33 cellular contexts compared by ENCODE assay signal in genomic region chr19:17219286-17219685, GRCh38. TPM values are rescaled to one million over a fixed set of nuclear protein-coding genes. Genes with fewer than 3 reads are reported as not detected.
"Had no signal": no experiment of that assay in that cellular context is flagged by ENCODE, and none has a peak within 500 bp of the region (broad histone marks: within the 10 kb centered on the region; RNA-seq: fewer than 3 reads in every experiment).

No MANE protein-coding gene starts in this region.

- H3K27ac Mint-ChIP-seq: activated CD4-positive, alpha-beta memory T cell treated with anti-CD3 and anti-CD28 coated beads, Interleukin-2, amount 10 ng/mL, durations not matched to agents 7 days and 5 days; activated CD4-positive, alpha-beta T cell treated with anti-CD3 and anti-CD28 coated beads, Interleukin-2, amount 10 ng/mL, durations not matched to agents 24 days and 14 days; activated T-cell treated with anti-CD3 and anti-CD28 coated beads, Interleukin-2, amount 50 U/mL, for 24 hours; activated T-helper 17 cell treated with anti-CD3 and anti-CD28 coated beads, Interleukin-2, amount 50 U/mL, for 72 hours; nephron; T-helper 17 cell had no signal

- H3K9me3 Mint-ChIP-seq: activated CD4-positive, alpha-beta memory T cell treated with anti-CD3 and anti-CD28 coated beads, Interleukin-2, amount 10 ng/mL, durations not matched to agents 7 days and 5 days; activated CD4-positive, alpha-beta T cell treated with anti-CD3 and anti-CD28 coated beads, Interleukin-2, amount 10 ng/mL, durations not matched to agents 24 days and 14 days; activated naive CD4-positive, alpha-beta T cell treated with anti-CD3 and anti-CD28 coated beads, Interleukin-2, amount 50 U/mL, for 72 hours; activated T-cell treated with anti-CD3 and anti-CD28 coated beads, Interleukin-2, amount 50 U/mL, for 24 hours; activated T-helper 17 cell treated with anti-CD3 and anti-CD28 coated beads, Interleukin-2, amount 50 U/mL, for 72 hours; nephron had no signal

- H3K36me3 ChIP-seq: colonic mucosa had no signal

- H3K79me2 ChIP-seq: parathyroid adenoma had no signal

- DNase-seq: activated CD4-positive, alpha-beta memory T cell treated with anti-CD3 and anti-CD28 coated beads, Interleukin-2, amount 10 ng/mL, durations not matched to agents 7 days and 5 days; activated CD4-positive, alpha-beta T cell treated with anti-CD3 and anti-CD28 coated beads, Interleukin-2, amount 10 ng/mL, durations not matched to agents 24 days and 14 days; activated CD8-positive, alpha-beta memory T cell treated with anti-CD3 and anti-CD28 coated beads, Interleukin-2, amount 50 U/mL, for 48 hours; activated naive CD4-positive, alpha-beta T cell; activated T-cell treated with anti-CD3 and anti-CD28 coated beads, Interleukin-2, amount 50 U/mL, for 24 hours; adrenal gland; aorta; body of pancreas; cerebellar nuclear complex; colonic mucosa; dorsolateral prefrontal cortex; effector memory CD4-positive, alpha-beta T cell; erythroblast; gastrocnemius medialis; glutamatergic neuron; left ventricle myocardium inferior; psoas muscle; stimulated activated CD4-positive, alpha-beta T cell treated with anti-CD3 and anti-CD28 coated beads, Interleukin-15, amount 100 ng/mL, for 24 hours; stimulated activated CD4-positive, alpha-beta T cell treated with anti-CD3 and anti-CD28 coated beads, Interleukin-2, amount 100 ng/mL, for 24 hours; stimulated activated naive CD4-positive, alpha-beta T cell; T-helper 17 cell; T1000; tibial artery; upper lobe of right lung; WERI-Rb-1 had no signal

- H3K9ac ChIP-seq: parathyroid adenoma had no signal

- H3K27ac ChIP-seq: body of pancreas, cardiac muscle cell, colonic mucosa, gastrocnemius medialis, left ventricle myocardium inferior, parathyroid adenoma, psoas muscle, suprapubic skin, tibial artery, upper lobe of right lung, WERI-Rb-1 had no signal

- H3K27me3 ChIP-seq: adrenal gland, body of pancreas, cardiac muscle cell, colonic mucosa, dorsolateral prefrontal cortex, gastrocnemius medialis, suprapubic skin, tibial artery, upper lobe of right lung had no signal

- H3K27me3 Mint-ChIP-seq: activated CD4-positive, alpha-beta memory T cell treated with anti-CD3 and anti-CD28 coated beads, Interleukin-2, amount 10 ng/mL, durations not matched to agents 7 days and 5 days; activated CD4-positive, alpha-beta T cell treated with anti-CD3 and anti-CD28 coated beads, Interleukin-2, amount 10 ng/mL, durations not matched to agents 24 days and 14 days; activated T-cell treated with anti-CD3 and anti-CD28 coated beads, Interleukin-2, amount 50 U/mL, for 24 hours; activated T-helper 17 cell treated with anti-CD3 and anti-CD28 coated beads, Interleukin-2, amount 50 U/mL, for 72 hours; T-helper 17 cell had no signal

- H3K9me3 ChIP-seq: adrenal gland, body of pancreas, colonic mucosa, gastrocnemius medialis, left ventricle myocardium inferior, psoas muscle, suprapubic skin, tibial artery, upper lobe of right lung had no signal

- H3K4me2 ChIP-seq: smooth muscle cell had no signal

- H2AFZ ChIP-seq: parathyroid adenoma had no signal

- H3K4me3 ChIP-seq: adrenal gland, body of pancreas, cardiac muscle cell, colonic mucosa, dorsolateral prefrontal cortex, gastrocnemius medialis, left ventricle myocardium inferior, lung, psoas muscle, smooth muscle cell, suprapubic skin, tibial artery, upper lobe of right lung had no signal

- H3K4me3 Mint-ChIP-seq: activated CD4-positive, alpha-beta memory T cell treated with anti-CD3 and anti-CD28 coated beads, Interleukin-2, amount 10 ng/mL, durations not matched to agents 7 days and 5 days; activated CD4-positive, alpha-beta T cell treated with anti-CD3 and anti-CD28 coated beads, Interleukin-2, amount 10 ng/mL, durations not matched to agents 24 days and 14 days; activated T-cell treated with anti-CD3 and anti-CD28 coated beads, Interleukin-2, amount 50 U/mL, for 24 hours; activated T-helper 17 cell treated with anti-CD3 and anti-CD28 coated beads, Interleukin-2, amount 50 U/mL, for 72 hours; nephron; T-helper 17 cell had no signal

RNA-seq across cellular contexts. Expression of gene USHBP1, which starts 45.3 kb away (rescaled TPM):
- total RNA-seq: smooth muscle cell had no signal
